ENCODE assay signal across 9 cellular contexts in genomic region chr5:133611357-133612020, GRCh38. TPM values are rescaled to one million over a fixed set of nuclear protein-coding genes. Genes with fewer than 3 reads are reported as not detected.
DNase-seq lines count a peak whose midpoint lies in the region; ATAC-seq, FAIRE-seq and TF ChIP-seq lines count a peak whose summit lies in the region.
"Had no signal": no experiment of that assay in that cellular context is flagged by ENCODE, and none has a peak within 500 bp of the region (broad histone marks: within the 10 kb centered on the region; RNA-seq: fewer than 3 reads in every experiment).

No MANE protein-coding gene starts in this region.

- FAIRE-seq in kidney (lab: Jason Lieb, UNC) = no peak

- H3K27ac Mint-ChIP-seq in activated T-cell treated with anti-CD3 and anti-CD28 coated beads, Interleukin-2, amount 50 U/mL, for 24 hours = no peak overlapping the region
- no peak overlapping the region for H3K27ac Mint-ChIP-seq in activated CD8-positive, alpha-beta memory T cell treated with anti-CD3 and anti-CD28 coated beads, Interleukin-2, amount 10 ng/mL, durations not matched to agents 7 days and 5 days
- no peak overlapping the region for H3K27ac Mint-ChIP-seq in CD14-positive monocyte

- H3K4me1 ChIP-seq in kidney (ENCODE audit: control insufficient read depth in 1 of 2, insufficient read depth in 1 of 2, low read depth in 1 of 2, low read length in 2 of 2) = peaks cover 0 to 13% of the 10 kb centered on the region in 2 donors
- peaks cover 17% of the 10 kb centered on the region for H3K4me1 ChIP-seq in suprapubic skin

- no peaks in the 10 kb centered on the region for H3K9me3 ChIP-seq in kidney (ENCODE audit: control insufficient read depth in 1 of 2, low read length in 2 of 2)
- H3K9me3 ChIP-seq in suprapubic skin = no peaks in the 10 kb centered on the region

- peaks cover 12% of the 10 kb centered on the region for H3K4me1 Mint-ChIP-seq in activated T-cell treated with anti-CD3 and anti-CD28 coated beads, Interleukin-2, amount 50 U/mL, for 24 hours (ENCODE audit: low read depth)
- peaks cover 13% of the 10 kb centered on the region for H3K4me1 Mint-ChIP-seq in activated CD8-positive, alpha-beta memory T cell treated with anti-CD3 and anti-CD28 coated beads, Interleukin-2, amount 10 ng/mL, durations not matched to agents 7 days and 5 days
- peaks cover 7% of the 10 kb centered on the region for H3K4me1 Mint-ChIP-seq in CD14-positive monocyte

- DNase-seq in activated T-cell treated with anti-CD3 and anti-CD28 coated beads, Interleukin-2, amount 50 U/mL, for 24 hours = peak; percentile 60
- no peak for DNase-seq in activated T-cell treated with anti-CD3 and anti-CD28 coated beads for 4 hours
- DNase-seq in activated CD8-positive, alpha-beta memory T cell treated with anti-CD3 and anti-CD28 coated beads, Interleukin-2, amount 10 ng/mL, durations not matched to agents 7 days and 5 days = no peak
- DNase-seq in kidney = peak; percentile 73
- no peak for DNase-seq in suprapubic skin (ENCODE audit: low spot score in 2 of 2)
- DNase-seq in CD14-positive monocyte (ENCODE audit: low spot score) = no peak
- DNase-seq in activated gamma-delta T cell (lab: John Stamatoyannopoulos, UW) = no peak

- TF ChIP-seq CTCF in kidney (IDR thresholded peaks at IDR 0.05; ENCODE audit: borderline replicate concordance, extremely low read depth, insufficient read depth) = no peak
- no peak for TF ChIP-seq CTCF in suprapubic skin (IDR thresholded peaks at IDR 0.05)
- TF ChIP-seq CTCF in CD14-positive monocyte (IDR thresholded peaks at IDR 0.05) = no peak

- CTCF ChIA-PET in activated CD8-positive, alpha-beta memory T cell treated with anti-CD3 and anti-CD28 coated beads, Interleukin-2, amount 10 ng/mL, durations not matched to agents 7 days and 5 days (lab: Charles Lee) = interaction anchor here (1.0 to 2.3 kb wide), 3 partner anchors 58 to 188 kb away, joined by 3 to 6 read pairs (median 4); no protein-coding TSS in a partner anchor

- H3K27ac ChIP-seq in kidney (ENCODE audit: low read depth in 2 of 2, low read length in 2 of 2) (no peak overlapping the region), suprapubic skin (no peak overlapping the region)
- H3K27ac ChIP-seq: HL-60 had no signal

- H3K4me3 Mint-ChIP-seq in activated T-cell treated with anti-CD3 and anti-CD28 coated beads, Interleukin-2, amount 50 U/mL, for 24 hours = peak overlapping the region; percentile 63
- H3K4me3 Mint-ChIP-seq in activated CD8-positive, alpha-beta memory T cell treated with anti-CD3 and anti-CD28 coated beads, Interleukin-2, amount 10 ng/mL, durations not matched to agents 7 days and 5 days = peak overlapping the region; percentile 15
- peak overlapping the region in 1 of 2 donors; percentile 70 for H3K4me3 Mint-ChIP-seq in CD14-positive monocyte

- peak; percentile 36 for ATAC-seq in activated CD8-positive, alpha-beta memory T cell treated with anti-CD3 and anti-CD28 coated beads, Interleukin-2, amount 10 ng/mL, durations not matched to agents 7 days and 5 days
- no peak for ATAC-seq in HG02798 (IDR thresholded peaks at IDR 0.05; ENCODE audit: poor library complexity, unreplicated experiment)

- peaks cover 78% of the 10 kb centered on the region for H3K27me3 Mint-ChIP-seq in activated T-cell treated with anti-CD3 and anti-CD28 coated beads, Interleukin-2, amount 50 U/mL, for 24 hours
- peaks cover 72% of the 10 kb centered on the region for H3K27me3 Mint-ChIP-seq in activated CD8-positive, alpha-beta memory T cell treated with anti-CD3 and anti-CD28 coated beads, Interleukin-2, amount 10 ng/mL, durations not matched to agents 7 days and 5 days
- H3K27me3 Mint-ChIP-seq in CD14-positive monocyte (ENCODE audit: low read depth in 3 of 3) = peaks cover 49 to 89% (median 62%) of the 10 kb centered on the region in 3 donors

- H3K9ac ChIP-seq in kidney (ENCODE audit: low read length in 2 of 2) = no peak overlapping the region

- H3K27me3 ChIP-seq in suprapubic skin = peaks cover 48% of the 10 kb centered on the region

- no peak for TF ChIP-seq EP300 in suprapubic skin (IDR thresholded peaks at IDR 0.05)

- H3K36me3 ChIP-seq in kidney (ENCODE audit: control insufficient read depth in 1 of 2, insufficient read depth in 2 of 2, low read length in 2 of 2) = no peaks in the 10 kb centered on the region
- no peaks in the 10 kb centered on the region for H3K36me3 ChIP-seq in suprapubic skin

- 2% methylated on average over 11 of the region's 67 CpGs for WGBS in suprapubic skin

- intact Hi-C loops in kidney (cut with DNase I) = no loop called here
- intact Hi-C loops in CD14-positive monocyte (cut with micrococcal nuclease) = no loop called here

- no peaks in the 10 kb centered on the region for H3K36me3 Mint-ChIP-seq in activated T-cell treated with anti-CD3 and anti-CD28 coated beads, Interleukin-2, amount 50 U/mL, for 24 hours (ENCODE audit: low read depth)
- H3K36me3 Mint-ChIP-seq in activated CD8-positive, alpha-beta memory T cell treated with anti-CD3 and anti-CD28 coated beads, Interleukin-2, amount 10 ng/mL, durations not matched to agents 7 days and 5 days = no peaks in the 10 kb centered on the region
- peaks cover 0 to 3% of the 10 kb centered on the region in 2 donors for H3K36me3 Mint-ChIP-seq in CD14-positive monocyte

- H3K9me3 Mint-ChIP-seq in activated T-cell treated with anti-CD3 and anti-CD28 coated beads, Interleukin-2, amount 50 U/mL, for 24 hours = no peaks in the 10 kb centered on the region
- no peaks in the 10 kb centered on the region for H3K9me3 Mint-ChIP-seq in activated CD8-positive, alpha-beta memory T cell treated with anti-CD3 and anti-CD28 coated beads, Interleukin-2, amount 10 ng/mL, durations not matched to agents 7 days and 5 days (ENCODE audit: low read depth)
- H3K9me3 Mint-ChIP-seq in CD14-positive monocyte = peaks cover 0 to 11% (median 1%) of the 10 kb centered on the region in 7 donors

- TF ChIP-seq POLR2A in suprapubic skin (IDR thresholded peaks at IDR 0.05) = no peak

- H3K4me3 ChIP-seq in kidney (ENCODE audit: low read length in 2 of 2) = peak overlapping the region in 1 of 2 donors; percentile 42
- H3K4me3 ChIP-seq in suprapubic skin = peak overlapping the region; percentile 57

RNA-seq across cellular contexts. Expression of gene FSTL4, which starts 0.9 kb away (rescaled TPM):
- total RNA-seq in activated CD8-positive, alpha-beta memory T cell treated with anti-CD3 and anti-CD28 coated beads, Interleukin-2, amount 10 ng/mL, durations not matched to agents 7 days and 5 days = not detected
- total RNA-seq in kidney = 0.09 TPM
- polyA plus RNA-seq in kidney (ENCODE audit: insufficient read depth, low read depth, low replicate concordance) = 4.0 TPM
- 1 to 10 TPM; 2.3 to 6.4 (median 5.8) TPM for total RNA-seq in suprapubic skin
- not detected for polyA plus RNA-seq in CD14-positive monocyte

Comparison
In these comparisons a context has a peak if more than half of its experiments do, and no peak if none do; other contexts are left out.
1. DNase-seq: peak in activated T-cell treated with anti-CD3 and anti-CD28 coated beads, Interleukin-2, amount 50 U/mL, for 24 hours (single experiment) and kidney (single experiment); none in activated T-cell treated with anti-CD3 and anti-CD28 coated beads for 4 hours (single experiment), activated CD8-positive, alpha-beta memory T cell treated with anti-CD3 and anti-CD28 coated beads, Interleukin-2, amount 10 ng/mL, durations not matched to agents 7 days and 5 days (single experiment), suprapubic skin (0 of 2), CD14-positive monocyte (single experiment) and activated gamma-delta T cell (single experiment).